Comparison of ENCODE assay signal across 1 cellular context in genomic region chr17:72592242-72592966, GRCh38.
TF ChIP-seq lines count a peak whose summit lies in the region.

No MANE protein-coding gene starts in this region.

TF ChIP-seq in H1, 55 proteins besides CTCF, POLR2A, EP300 and RAD21 (continued from another document):
- no peak for TF ChIP-seq RBBP5 (IDR thresholded peaks at IDR 0.05; ENCODE audit: borderline replicate concordance, low read depth, low read length)
- TF ChIP-seq RXRA (IDR thresholded peaks at IDR 0.05; ENCODE audit: insufficient read depth, low read depth, low read length) = no peak
- no peak for TF ChIP-seq TCF12 (IDR thresholded peaks at IDR 0.05; ENCODE audit: low read depth, low read length)
- peak; percentile 36 for TF ChIP-seq GTF2F1 (IDR thresholded peaks at IDR 0.05; ENCODE audit: borderline replicate concordance, low read depth, low read length)
- no peak for TF ChIP-seq JUND (IDR thresholded peaks at IDR 0.05; ENCODE audit: low read length)
- no peak for TF ChIP-seq TEAD4 (IDR thresholded peaks at IDR 0.05; ENCODE audit: low read depth, low read length)
- TF ChIP-seq TAF7 (optimal IDR thresholded peaks at IDR 0.05; ENCODE audit: borderline replicate concordance, low read depth, low read length) = no peak
- no peak for TF ChIP-seq CHD1 (IDR thresholded peaks at IDR 0.05; ENCODE audit: low read depth, low read length)
- TF ChIP-seq GABPA (IDR thresholded peaks at IDR 0.05; ENCODE audit: borderline replicate concordance, insufficient read depth, low read length) = no peak
- no peak for TF ChIP-seq ATF3 (IDR thresholded peaks at IDR 0.05; ENCODE audit: insufficient read depth, low read depth, low read length)
- no peak for TF ChIP-seq CTBP2 (IDR thresholded peaks at IDR 0.05; ENCODE audit: borderline replicate concordance, insufficient read depth, insufficient read length, low read length)
- TF ChIP-seq CHD7 (IDR thresholded peaks at IDR 0.05; ENCODE audit: insufficient replicate concordance, low read length) = no peak
- 0 out of 2 replicates have a peak, but pooled peaks have one; percentile 4 for TF ChIP-seq NRF1 (IDR thresholded peaks at IDR 0.05; ENCODE audit: low read depth, low read length)
- TF ChIP-seq BRCA1 (IDR thresholded peaks at IDR 0.05; ENCODE audit: low read depth, low read length) = no peak
- TF ChIP-seq ATF2 (IDR thresholded peaks at IDR 0.05; ENCODE audit: low read length) = no peak
- TF ChIP-seq CHD2 (IDR thresholded peaks at IDR 0.05; ENCODE audit: low read length) = 0 out of 2 replicates have a peak, but pooled peaks have one; percentile 16
- no peak for TF ChIP-seq KDM4A (IDR thresholded peaks at IDR 0.05; ENCODE audit: low read depth, low read length, severe bottlenecking)
- TF ChIP-seq PHF8 (conservative IDR thresholded peaks at IDR 0.05; ENCODE audit: low read depth, low read length) = peak; percentile 98
- TF ChIP-seq EGR1 (IDR thresholded peaks at IDR 0.05; ENCODE audit: borderline replicate concordance, low read depth, low read length) = no peak
- peak; percentile 46; the same call in 1 of the 2 replicates for TF ChIP-seq CREB1 (IDR thresholded peaks at IDR 0.05)
- TF ChIP-seq SRF (IDR thresholded peaks at IDR 0.05; ENCODE audit: low read depth, low read length) = no peak
- TF ChIP-seq RNF2 (IDR thresholded peaks at IDR 0.05; ENCODE audit: borderline replicate concordance, low read depth, low read length, missing control alignments, poor library complexity, severe bottlenecking) = no peak
- no peak for TF ChIP-seq CEBPB (IDR thresholded peaks at IDR 0.05; ENCODE audit: low read depth, low read length)
- no peak for TF ChIP-seq KDM5A (IDR thresholded peaks at IDR 0.05; ENCODE audit: low read length)
- TF ChIP-seq HDAC6 (IDR thresholded peaks at IDR 0.05; ENCODE audit: low read depth, low read length) = no peak
- no peak for TF ChIP-seq SIRT6 (IDR thresholded peaks at IDR 0.05; ENCODE audit: low read length)
- peak; percentile 17 for TF ChIP-seq ASH2L (IDR thresholded peaks at IDR 0.05; ENCODE audit: low read length)
- no peak for TF ChIP-seq BACH1 (IDR thresholded peaks at IDR 0.05; ENCODE audit: low read length)
- no peak for TF ChIP-seq CBX5 (IDR thresholded peaks at IDR 0.05; ENCODE audit: low read depth, low read length)
- TF ChIP-seq KDM1A (IDR thresholded peaks at IDR 0.05; ENCODE audit: borderline replicate concordance, low read length) = no peak
- TF ChIP-seq HDAC2 (IDR thresholded peaks at IDR 0.05; ENCODE audit: borderline replicate concordance in 1 of 2, low read depth in 2 of 2, low read length in 2 of 2) = no peak
- peak; percentile 95 for TF ChIP-seq TBP (IDR thresholded peaks at IDR 0.05; ENCODE audit: low read depth, low read length)
